27 cellular contexts compared by ENCODE assay signal in genomic region chrX:148568763-148569162, GRCh38.
"Had no signal": no experiment of that assay in that cellular context is flagged by ENCODE, and none has a peak within 500 bp of the region (broad histone marks: within the 10 kb centered on the region; RNA-seq: fewer than 3 reads in every experiment).

No MANE protein-coding gene starts in this region.

- H3K4me1 ChIP-seq: foreskin keratinocyte, gastroesophageal sphincter, heart left ventricle, parathyroid adenoma, prostate gland, right atrium auricular region, suprapubic skin, transverse colon, upper lobe of right lung, uterus had no signal

- H3K4me3 ChIP-seq: gastroesophageal sphincter, heart left ventricle, hepatocyte, lung, prostate gland, right atrium auricular region, smooth muscle cell, suprapubic skin, transverse colon, upper lobe of right lung, uterus had no signal

- H3K9me3 ChIP-seq: gastroesophageal sphincter, heart left ventricle, prostate gland, right atrium auricular region, suprapubic skin, transverse colon, upper lobe of right lung, uterus had no signal

- H3K27ac ChIP-seq: epithelial cell of prostate, foreskin keratinocyte, gastroesophageal sphincter, heart left ventricle, hepatocyte, parathyroid adenoma, prostate gland, right atrium auricular region, suprapubic skin, transverse colon, upper lobe of right lung, uterus had no signal

- ATAC-seq: esophagus mucosa; foreskin keratinocyte; gastroesophageal sphincter; heart left ventricle; left lobe of liver; natural killer cell; sciatic nerve; stimulated activated naive CD8-positive, alpha-beta T cell treated with anti-CD3 and anti-CD28 coated beads, Interleukin-15, amount 100 ng/mL, for 72 hours; upper lobe of right lung had no signal

- H3K4me2 ChIP-seq: hepatocyte had no signal

- H3K36me3 ChIP-seq: gastroesophageal sphincter, heart left ventricle, prostate gland, right atrium auricular region, suprapubic skin, transverse colon, upper lobe of right lung, uterus had no signal

- H3K9ac ChIP-seq: parathyroid adenoma had no signal

- DNase-seq: effector CD8-positive, alpha-beta T cell; endodermal cell; foreskin keratinocyte; heart left ventricle; kidney; natural killer cell; stimulated activated CD4-positive, alpha-beta T cell treated with anti-CD3 and anti-CD28 coated beads, Interleukin-12 subunit alpha, Interleukin-12 subunit beta, amount 100 ng/mL, for 4 hours; stimulated activated CD4-positive, alpha-beta T cell treated with anti-CD3 and anti-CD28 coated beads, Interleukin-1b, Interleukin-23, amount 100 ng/mL, for 48 hours; stimulated activated CD4-positive, alpha-beta T cell treated with anti-CD3 and anti-CD28 coated beads, Interleukin-4, amount 100 ng/mL, for 1 hour; stimulated activated CD8-positive, alpha-beta memory T cell treated with anti-CD3 and anti-CD28 coated beads, Interleukin-4, amount 100 ng/mL, for 48 hours; stimulated activated naive CD4-positive, alpha-beta T cell; stimulated activated naive CD8-positive, alpha-beta T cell treated with anti-CD3 and anti-CD28 coated beads, Interleukin-15, amount 100 ng/mL, for 72 hours; transverse colon; upper lobe of right lung; uterus had no signal

- H2AFZ ChIP-seq: hepatocyte, parathyroid adenoma had no signal

- FAIRE-seq: kidney had no signal

- H3K27me3 ChIP-seq: foreskin keratinocyte, gastroesophageal sphincter, heart left ventricle, hepatocyte, right atrium auricular region, suprapubic skin, transverse colon, upper lobe of right lung, uterus had no signal

- H3K79me2 ChIP-seq: hepatocyte, parathyroid adenoma had no signal
